Comparison of ENCODE assay signal across 9 cellular contexts in genomic region chr5:159377653-159378052, GRCh38. TPM values are rescaled to one million over a fixed set of nuclear protein-coding genes. Genes with fewer than 3 reads are reported as not detected.
"Had no signal": no experiment of that assay in that cellular context is flagged by ENCODE, and none has a peak within 500 bp of the region (broad histone marks: within the 10 kb centered on the region; RNA-seq: fewer than 3 reads in every experiment).

No MANE protein-coding gene starts in this region.

- ATAC-seq: GM23338, HCT116, HepG2 had no signal

- DNase-seq: H9, HFFc6 had no signal

- H3K27ac Mint-ChIP-seq: GM23338, H9, HFFc6, IgD-negative memory B cell had no signal

- H3K27ac ChIP-seq: HL-60 had no signal

- H3K4me3 ChIP-seq: GM23338 had no signal

RNA-seq across cellular contexts. Expression of gene IL12B, which starts 47.4 kb away (rescaled TPM):
- total RNA-seq: GM23338, H1, H9, HepG2, HFFc6, HT1080 had no signal
- polyA plus RNA-seq: GM23338, H1, HepG2, IgD-negative memory B cell had no signal
